In genomic region chr11:72347691-72348090, GRCh38 we compare ENCODE assay signal across 22 cellular contexts.
"Had no signal": no experiment of that assay in that cellular context is flagged by ENCODE, and none has a peak within 500 bp of the region (broad histone marks: within the 10 kb centered on the region; RNA-seq: fewer than 3 reads in every experiment).

No MANE protein-coding gene starts in this region.

- H3K36me3 ChIP-seq: esophagus muscularis mucosa, uterus had no signal

- H3K4me3 ChIP-seq: esophagus muscularis mucosa, right lobe of liver, testis, uterus had no signal

- H3K4me1 ChIP-seq: right lobe of liver had no signal

- H3K9me3 Mint-ChIP-seq: central memory CD8-positive, alpha-beta T cell; dendritic cell treated with granulocyte-macrophage colony-stimulating factor and Interleukin-4, amounts not matched to agents 40 ng/mL and 50 ng/mL, for 4 days; nephron progenitor cell had no signal

- H3K4me1 Mint-ChIP-seq: central memory CD8-positive, alpha-beta T cell had no signal

- H3K27ac ChIP-seq: esophagus muscularis mucosa, neutrophil, right lobe of liver, testis, uterus had no signal

- H3K9me3 ChIP-seq: esophagus muscularis mucosa, neutrophil, right lobe of liver, testis, uterus had no signal

- ATAC-seq: left cardiac atrium, left ventricle myocardium superior had no signal

- H3K4me3 Mint-ChIP-seq: activated naive CD8-positive, alpha-beta T cell; central memory CD8-positive, alpha-beta T cell; dendritic cell treated with granulocyte-macrophage colony-stimulating factor and Interleukin-4, amounts not matched to agents 40 ng/mL and 50 ng/mL, for 4 days; nephron progenitor cell had no signal

- DNase-seq: activated CD4-positive, alpha-beta T cell treated with anti-CD3 and anti-CD28 coated beads for 4 hours; activated CD4-positive, alpha-beta T cell treated with anti-CD3 and anti-CD28 coated beads, Interleukin-2, amount 50 U/mL, for 4 hours; activated effector memory CD4-positive, alpha-beta T cell treated with Interleukin-2 at 50 U/mL for 16 hours; activated naive CD4-positive, alpha-beta T cell treated with Interleukin-2 at 50 U/mL for 16 hours; anterior cingulate cortex; foreskin melanocyte; islet precursor cell; left cardiac atrium; left ventricle myocardium superior; nephron progenitor cell; right lobe of liver; stimulated activated CD4-positive, alpha-beta T cell treated with anti-CD3 and anti-CD28 coated beads, Interleukin-2, amount 100 ng/mL, for 48 hours; stimulated activated naive CD4-positive, alpha-beta T cell treated with Interleukin-2 at 50 U/mL for 16 hours; testis; trophoblast cell; uterus had no signal

- H3K27me3 Mint-ChIP-seq: activated naive CD8-positive, alpha-beta T cell; central memory CD8-positive, alpha-beta T cell; dendritic cell treated with granulocyte-macrophage colony-stimulating factor and Interleukin-4, amounts not matched to agents 40 ng/mL and 50 ng/mL, for 4 days; progenitor cell of endocrine pancreas had no signal

- H3K27me3 ChIP-seq: esophagus muscularis mucosa, neutrophil, right lobe of liver, testis, uterus had no signal

- H3K27ac Mint-ChIP-seq: activated naive CD8-positive, alpha-beta T cell; dendritic cell treated with granulocyte-macrophage colony-stimulating factor and Interleukin-4, amounts not matched to agents 40 ng/mL and 50 ng/mL, for 4 days; nephron progenitor cell; progenitor cell of endocrine pancreas had no signal
